ENCODE assay signal across 8 cellular contexts in the genomic region with DNA sequence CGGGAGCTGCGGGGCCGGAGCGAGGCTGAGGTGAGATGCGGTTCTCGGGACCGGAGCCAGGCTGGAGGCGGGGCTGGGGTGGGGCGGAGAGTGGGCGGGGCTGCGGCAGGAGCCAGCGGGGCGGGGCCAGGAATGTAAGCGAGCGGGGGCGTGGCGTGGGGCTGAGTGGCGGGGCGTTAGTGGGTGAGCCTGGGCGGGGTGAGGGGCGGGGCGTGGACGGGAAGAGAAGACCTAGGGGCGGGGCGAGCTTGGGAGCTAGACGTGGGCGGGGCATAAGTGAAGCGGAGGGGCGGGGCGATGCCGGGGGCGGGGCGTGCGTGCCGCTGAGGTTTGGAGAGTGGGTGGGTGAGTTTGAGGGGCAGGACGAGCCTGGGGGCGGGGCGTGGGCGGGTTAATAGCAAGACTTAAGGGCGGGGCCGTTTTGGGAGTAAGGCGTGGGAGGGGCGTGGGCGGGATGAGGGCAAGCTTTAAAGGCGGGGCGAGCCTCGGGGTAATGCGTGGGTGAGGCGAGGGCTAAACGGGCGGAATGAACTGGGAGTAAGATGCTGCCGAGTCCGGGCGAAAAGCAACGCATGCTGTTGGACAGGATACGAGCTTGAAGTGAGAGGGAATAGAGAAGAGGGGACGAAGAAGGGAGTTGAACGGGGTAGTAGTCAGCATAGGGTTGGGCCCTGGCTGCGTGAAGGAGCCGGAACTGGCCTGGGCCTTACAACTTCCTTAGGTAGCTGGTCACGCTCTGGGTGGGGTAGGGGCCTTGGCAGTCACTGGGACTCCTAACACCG. TPM values are rescaled to one million over a fixed set of nuclear protein-coding genes. Genes with fewer than 3 reads are reported as not detected.
DNase-seq lines count a peak whose midpoint lies in the region; ATAC-seq and TF ChIP-seq lines count a peak whose summit lies in the region.

No MANE protein-coding gene starts in this region.

- peak overlapping the region; percentile 60 to 78 (median 69) for H3K4me3 ChIP-seq in BLaER1 treated with 17β-estradiol and CSF1 and Interleukin-3, amounts not matched to agents 10 nM and 100 nM
- H3K4me3 ChIP-seq in duodenal mucosa (ENCODE audit: low read depth in 1 of 2, low read length in 2 of 2): peak overlapping the region; percentile 82 to 84
- H3K4me3 ChIP-seq in lung: peak overlapping the region; percentile 68

- H3K9me3 ChIP-seq in BLaER1 treated with 17β-estradiol and CSF1 and Interleukin-3, amounts not matched to agents 10 nM and 100 nM (replicated peaks in 1 of 11): no peaks in the 10 kb centered on the region
- H3K9me3 ChIP-seq in duodenal mucosa (ENCODE audit: control insufficient read depth in 1 of 2, low read length in 2 of 2): no peaks in the 10 kb centered on the region
- no peaks in the 10 kb centered on the region for H3K9me3 ChIP-seq in lung (ENCODE audit: control insufficient read depth in 2 of 2, insufficient read depth in 1 of 2, low read length in 1 of 2)

- H3K27ac ChIP-seq in BLaER1 treated with 17β-estradiol and CSF1 and Interleukin-3, amounts not matched to agents 10 nM and 100 nM: peak overlapping the region; percentile 68 to 85 (median 75)
- H3K27ac ChIP-seq in duodenal mucosa (ENCODE audit: low read depth, low read length) (peak overlapping the region; percentile 83), lung (ENCODE audit: low read depth in 1 of 2, low read length in 1 of 2) (peak overlapping the region; percentile 89 to 95)

- DNase-seq in NCI-H82 treated with DMSO at 0.1 percent for 48 hours (lab: John Stamatoyannopoulos, UW; ENCODE audit: unreplicated experiment): peak; percentile 95
- peak; percentile 100 for DNase-seq in activated CD4-positive, alpha-beta memory T cell treated with anti-CD3 and anti-CD28 coated beads, Interleukin-2, amount 10 ng/mL, durations not matched to agents 7 days and 5 days
- DNase-seq in lung (ENCODE audit: low spot score): peak; percentile 99
- peak; percentile 99 to 100 (median 100) for DNase-seq in stimulated activated CD4-positive, alpha-beta T cell treated with anti-CD3 and anti-CD28 coated beads, TNF-alpha, amount 100 ng/mL, for 1 hour (ENCODE audit: low read depth in 3 of 3, low spot score in 1 of 3)

- H3K36me3 ChIP-seq in BLaER1 treated with 17β-estradiol and CSF1 and Interleukin-3, amounts not matched to agents 10 nM and 100 nM: peaks cover 13 to 21% (median 15%) of the 10 kb centered on the region in 11 experiments; a peak in 21 of 22 replicates
- H3K36me3 ChIP-seq in duodenal mucosa (ENCODE audit: control insufficient read depth in 1 of 2, insufficient read depth in 2 of 2, low read length in 2 of 2): peaks cover 9 to 11% of the 10 kb centered on the region in 2 donors
- H3K36me3 ChIP-seq in lung (ENCODE audit: control insufficient read depth in 2 of 2, insufficient read depth in 2 of 2, low read length in 2 of 2): peaks cover 0 to 15% of the 10 kb centered on the region in 2 donors

- POLR2A ChIA-PET in activated CD4-positive, alpha-beta memory T cell treated with anti-CD3 and anti-CD28 coated beads, Interleukin-2, amount 10 ng/mL, durations not matched to agents 7 days and 5 days (lab: Charles Lee): interaction anchor here (0.8 to 3.3 kb wide), 12 partner anchors 9 to 822 kb away, joined by 3 to 26 read pairs (median 4); partner anchors contain the start of genes ELAVL1, MAP2K7, PET100 and TIMM44

- H3K4me1 ChIP-seq in BLaER1 treated with 17β-estradiol and CSF1 and Interleukin-3, amounts not matched to agents 10 nM and 100 nM: peaks cover 69 to 83% (median 74%) of the 10 kb centered on the region in 10 experiments
- H3K4me1 ChIP-seq in duodenal mucosa (ENCODE audit: control insufficient read depth in 1 of 2, insufficient read depth in 2 of 2, low read length in 2 of 2) (peaks cover 26 to 42% of the 10 kb centered on the region in 2 donors), lung (ENCODE audit: control insufficient read depth in 2 of 2, insufficient read depth in 2 of 2, low read length in 2 of 2) (peaks cover 5 to 22% of the 10 kb centered on the region in 2 donors)

- no peak for TF ChIP-seq CTCF in lung (IDR thresholded peaks at IDR 0.05; ENCODE audit: control extremely low read depth, extremely low read depth)

- ATAC-seq in GM19328 (IDR thresholded peaks at IDR 0.05; ENCODE audit: unreplicated experiment) (peak; percentile 45), HG03565 (IDR thresholded peaks at IDR 0.05; ENCODE audit: unreplicated experiment) (peak; percentile 31), lung (ENCODE audit: insufficient read depth, low FRiP score) (peak; percentile 88)

- H3K36me3 Mint-ChIP-seq in activated CD4-positive, alpha-beta memory T cell treated with anti-CD3 and anti-CD28 coated beads, Interleukin-2, amount 10 ng/mL, durations not matched to agents 7 days and 5 days (ENCODE audit: low read depth): no peaks in the 10 kb centered on the region

- 0 to 1% methylated on average over 49 to 62 of the region's 62 CpGs for WGBS in lung, 2 donors

- peak overlapping the region; percentile 81 for H3K27ac Mint-ChIP-seq in activated CD4-positive, alpha-beta memory T cell treated with anti-CD3 and anti-CD28 coated beads, Interleukin-2, amount 10 ng/mL, durations not matched to agents 7 days and 5 days

- H3K9me3 Mint-ChIP-seq in activated CD4-positive, alpha-beta memory T cell treated with anti-CD3 and anti-CD28 coated beads, Interleukin-2, amount 10 ng/mL, durations not matched to agents 7 days and 5 days: no peaks in the 10 kb centered on the region

- H3K27me3 ChIP-seq in BLaER1 treated with 17β-estradiol and CSF1 and Interleukin-3, amounts not matched to agents 10 nM and 100 nM: peaks cover 42 to 54% (median 43%) of the 10 kb centered on the region in 11 experiments
- H3K27me3 ChIP-seq in duodenal mucosa (ENCODE audit: control insufficient read depth in 1 of 2, insufficient read depth in 2 of 2, low read length in 2 of 2) (peaks cover 19 to 20% of the 10 kb centered on the region in 2 donors), lung (ENCODE audit: control insufficient read depth, insufficient read depth) (no peaks in the 10 kb centered on the region)

- peaks cover 22% of the 10 kb centered on the region for H3K27me3 Mint-ChIP-seq in activated CD4-positive, alpha-beta memory T cell treated with anti-CD3 and anti-CD28 coated beads, Interleukin-2, amount 10 ng/mL, durations not matched to agents 7 days and 5 days

- H3K9ac ChIP-seq in BLaER1 treated with 17β-estradiol and CSF1 and Interleukin-3, amounts not matched to agents 10 nM and 100 nM: peak overlapping the region; percentile 71 to 88 (median 81)
- H3K9ac ChIP-seq in duodenal mucosa (ENCODE audit: low read depth in 1 of 2, low read length in 2 of 2): peak overlapping the region; percentile 65 to 76

- H3K4me3 Mint-ChIP-seq in activated CD4-positive, alpha-beta memory T cell treated with anti-CD3 and anti-CD28 coated beads, Interleukin-2, amount 10 ng/mL, durations not matched to agents 7 days and 5 days: peak overlapping the region; percentile 82

- CTCF ChIA-PET in activated CD4-positive, alpha-beta memory T cell treated with anti-CD3 and anti-CD28 coated beads, Interleukin-2, amount 10 ng/mL, durations not matched to agents 7 days and 5 days (lab: Charles Lee): interaction anchor here (1.0 to 3.3 kb wide), 7 partner anchors 9 to 352 kb away, joined by 3 to 26 read pairs (median 19); partner anchors contain the start of genes MAP2K7, TIMM44 and TRAPPC5

- peaks cover 0 to 81% (median 68%) of the 10 kb centered on the region in 11 experiments; a peak in 21 of 22 replicates for H4K20me1 ChIP-seq in BLaER1 treated with 17β-estradiol and CSF1 and Interleukin-3, amounts not matched to agents 10 nM and 100 nM

- peak overlapping the region; percentile 94 to 100 (median 99) for H3K4me2 ChIP-seq in BLaER1 treated with 17β-estradiol and CSF1 and Interleukin-3, amounts not matched to agents 10 nM and 100 nM

- peaks cover 41% of the 10 kb centered on the region for H3K4me1 Mint-ChIP-seq in activated CD4-positive, alpha-beta memory T cell treated with anti-CD3 and anti-CD28 coated beads, Interleukin-2, amount 10 ng/mL, durations not matched to agents 7 days and 5 days

RNA-seq across cellular contexts. Expression of gene SNAPC2, which starts 0.6 kb away (rescaled TPM):
- 10 to 100 TPM; 20.4 to 24.1 TPM for total RNA-seq in activated CD4-positive, alpha-beta memory T cell treated with anti-CD3 and anti-CD28 coated beads, Interleukin-2, amount 10 ng/mL, durations not matched to agents 7 days and 5 days
- total RNA-seq in lung: 10 to 100 TPM in 1 of 2 donors, 1 to 10 TPM in 1; 7.6 to 32.1 TPM
- polyA plus RNA-seq in lung: 10 to 100 TPM; 19.2 to 23.0 TPM

RNA-seq across cellular contexts. Expression of gene CTXN1, which starts 5.2 kb away (rescaled TPM):
- not detected for total RNA-seq in activated CD4-positive, alpha-beta memory T cell treated with anti-CD3 and anti-CD28 coated beads, Interleukin-2, amount 10 ng/mL, durations not matched to agents 7 days and 5 days
- 10 to 100 TPM in 1 of 2 donors, 1 to 10 TPM in 1; 4.3 to 25.9 TPM for total RNA-seq in lung
- 1 to 10 TPM; 6.5 to 7.2 TPM for polyA plus RNA-seq in lung

RNA-seq across cellular contexts. Expression of gene TGFBR3L, which starts 6.1 kb away (rescaled TPM):
- total RNA-seq in activated CD4-positive, alpha-beta memory T cell treated with anti-CD3 and anti-CD28 coated beads, Interleukin-2, amount 10 ng/mL, durations not matched to agents 7 days and 5 days: 1 to 10 TPM; 4.2 to 4.6 TPM
- under 1 TPM in 1 of 2 donors, not detected in 1; 0.77 TPM for total RNA-seq in lung
- polyA plus RNA-seq in lung: under 1 TPM in 1 of 2 donors, not detected in 1; 0.25 TPM

RNA-seq across cellular contexts. Expression of gene MAP2K7, which starts 17.0 kb away (rescaled TPM):
- 10 to 100 TPM; 42.6 to 42.9 TPM for total RNA-seq in activated CD4-positive, alpha-beta memory T cell treated with anti-CD3 and anti-CD28 coated beads, Interleukin-2, amount 10 ng/mL, durations not matched to agents 7 days and 5 days
- total RNA-seq in lung: 10 to 100 TPM; 17.8 to 28.7 TPM
- 10 to 100 TPM; 18.1 to 41.7 TPM for polyA plus RNA-seq in lung

RNA-seq across cellular contexts. Expression of gene TIMM44, which starts 22.8 kb away (rescaled TPM):
- total RNA-seq in activated CD4-positive, alpha-beta memory T cell treated with anti-CD3 and anti-CD28 coated beads, Interleukin-2, amount 10 ng/mL, durations not matched to agents 7 days and 5 days: 10 to 100 TPM; 48.4 to 50.9 TPM
- total RNA-seq in lung: 10 to 100 TPM; 38.4 to 65.9 TPM
- polyA plus RNA-seq in lung: 10 to 100 TPM; 40.1 to 75.8 TPM

Comparison
In these comparisons a context has a peak if more than half of its experiments do, and no peak if none do; other contexts are left out.
1. Peak in every context shown above with its lines: DNase-seq, ATAC-seq, H3K4me3 ChIP-seq and H3K27ac ChIP-seq.
2. ATAC-seq: peak in every context shown above with its lines; median percentile 88 in lung; 45 in GM19328; 31 in HG03565.
3. RNA of gene CTXN1, which starts 5.2 kb away (total RNA-seq): 4.3 to 25.9 TPM in lung; not detected in activated CD4-positive, alpha-beta memory T cell treated with anti-CD3 and anti-CD28 coated beads, Interleukin-2, amount 10 ng/mL, durations not matched to agents 7 days and 5 days; every median in the first group is over 4 times any median in the second.